Comparison of ENCODE assay signal across 10 cellular contexts in genomic region chr1:149845416-149845815, GRCh38. TPM values are rescaled to one million over a fixed set of nuclear protein-coding genes. Genes with fewer than 3 reads are reported as not detected.
DNase-seq lines count a peak whose midpoint lies in the region; ATAC-seq lines count a peak whose summit lies in the region.
"Had no signal": no experiment of that assay in that cellular context is flagged by ENCODE, and none has a peak within 500 bp of the region (broad histone marks: within the 10 kb centered on the region; RNA-seq: fewer than 3 reads in every experiment).

No MANE protein-coding gene starts in this region.

- ATAC-seq in T-cell (replicated peaks in 1 of 4) = no peak
- ATAC-seq: right lobe of liver had no signal

- no peaks in the 10 kb centered on the region for H3K27me3 ChIP-seq in iPS-15b (ENCODE audit: control insufficient read depth, insufficient read depth, low read length)
- H3K27me3 ChIP-seq: right lobe of liver had no signal

- peaks cover 57% of the 10 kb centered on the region for H3K4me1 Mint-ChIP-seq in activated naive CD4-positive, alpha-beta T cell treated with anti-CD3 and anti-CD28 coated beads, Interleukin-2, amount 10 ng/mL, durations not matched to agents 7 days and 5 days
- H3K4me1 Mint-ChIP-seq in T-cell = peaks cover 51 to 61% (median 60%) of the 10 kb centered on the region in 3 donors

- DNase-seq in activated naive CD4-positive, alpha-beta T cell treated with anti-CD3 and anti-CD28 coated beads, Interleukin-2, amount 10 ng/mL, durations not matched to agents 7 days and 5 days = no peak
- no peak for DNase-seq in activated naive CD4-positive, alpha-beta T cell treated with Interleukin-2 at 50 U/mL for 16 hours
- no peak for DNase-seq in T-cell
- peak; percentile 8 for DNase-seq in superior temporal gyrus (ENCODE audit: extremely low spot score)
- DNase-seq in NCI-H2196 (lab: John Stamatoyannopoulos, UW; ENCODE audit: unreplicated experiment) = no peak
- DNase-seq in NCI-H1105 treated with DMSO at 0.1 percent for 48 hours (lab: John Stamatoyannopoulos, UW) = no peak
- no peak for DNase-seq in Kasumi-1 (lab: John Stamatoyannopoulos, UW)
- DNase-seq: AML-193 had no signal

- POLR2A ChIA-PET in T-cell (lab: Charles Lee) = interaction anchor here in 1 of 2 donors (0.7 to 3.3 kb wide), 2 partner anchors 39 to 41 kb away, joined by 11 to 56 read pairs; a partner anchor contains a TSS

- H3K9ac ChIP-seq in iPS-15b (ENCODE audit: low read depth, low read length) = peak overlapping the region; percentile 51

- peak overlapping the region; percentile 47 for H3K4me3 ChIP-seq in iPS-15b (ENCODE audit: low read depth, low read length)
- H3K4me3 ChIP-seq: right lobe of liver had no signal

- no peaks in the 10 kb centered on the region for H3K27me3 Mint-ChIP-seq in activated naive CD4-positive, alpha-beta T cell treated with anti-CD3 and anti-CD28 coated beads, Interleukin-2, amount 10 ng/mL, durations not matched to agents 7 days and 5 days
- H3K27me3 Mint-ChIP-seq in T-cell = no peaks in the 10 kb centered on the region

- no peaks in the 10 kb centered on the region for H3K9me3 ChIP-seq in iPS-15b (ENCODE audit: control insufficient read depth, insufficient read depth, low read length)
- H3K9me3 ChIP-seq: right lobe of liver had no signal

- H3K4me3 Mint-ChIP-seq in activated naive CD4-positive, alpha-beta T cell treated with anti-CD3 and anti-CD28 coated beads, Interleukin-2, amount 10 ng/mL, durations not matched to agents 7 days and 5 days = peak overlapping the region; percentile 89
- peak overlapping the region; percentile 67 to 87 (median 86) for H3K4me3 Mint-ChIP-seq in T-cell

- H3K36me3 Mint-ChIP-seq in activated naive CD4-positive, alpha-beta T cell treated with anti-CD3 and anti-CD28 coated beads, Interleukin-2, amount 10 ng/mL, durations not matched to agents 7 days and 5 days = peaks cover 53% of the 10 kb centered on the region
- peaks cover 27% of the 10 kb centered on the region for H3K36me3 Mint-ChIP-seq in T-cell

- H3K4me1 ChIP-seq in iPS-15b (ENCODE audit: control insufficient read depth, insufficient read depth, low read length) = peaks cover 27% of the 10 kb centered on the region

- CTCF ChIA-PET in activated naive CD4-positive, alpha-beta T cell treated with anti-CD3 and anti-CD28 coated beads, Interleukin-2, amount 10 ng/mL, durations not matched to agents 7 days and 5 days (lab: Charles Lee) = no interaction called here
- CTCF ChIA-PET in T-cell (lab: Charles Lee) = no interaction called here

- no peaks in the 10 kb centered on the region for H3K9me3 Mint-ChIP-seq in activated naive CD4-positive, alpha-beta T cell treated with anti-CD3 and anti-CD28 coated beads, Interleukin-2, amount 10 ng/mL, durations not matched to agents 7 days and 5 days
- no peaks in the 10 kb centered on the region for H3K9me3 Mint-ChIP-seq in T-cell

- H3K36me3 ChIP-seq in iPS-15b (ENCODE audit: control insufficient read depth, insufficient read depth, low read length) = no peaks in the 10 kb centered on the region
- H3K36me3 ChIP-seq: right lobe of liver had no signal

- peak overlapping the region; percentile 83 for H3K27ac Mint-ChIP-seq in activated naive CD4-positive, alpha-beta T cell treated with anti-CD3 and anti-CD28 coated beads, Interleukin-2, amount 10 ng/mL, durations not matched to agents 7 days and 5 days
- peak overlapping the region; percentile 83 to 84 for H3K27ac Mint-ChIP-seq in T-cell

RNA-seq across cellular contexts. Expression of gene BOLA1, which starts 54.0 kb away (rescaled TPM):
- 10 to 100 TPM in 3 of 5 donors, 1 to 10 TPM in 2; 6.0 to 27.6 (median 26.1) TPM for total RNA-seq in T-cell
